8 cellular contexts compared by ENCODE assay signal in the genomic region with DNA sequence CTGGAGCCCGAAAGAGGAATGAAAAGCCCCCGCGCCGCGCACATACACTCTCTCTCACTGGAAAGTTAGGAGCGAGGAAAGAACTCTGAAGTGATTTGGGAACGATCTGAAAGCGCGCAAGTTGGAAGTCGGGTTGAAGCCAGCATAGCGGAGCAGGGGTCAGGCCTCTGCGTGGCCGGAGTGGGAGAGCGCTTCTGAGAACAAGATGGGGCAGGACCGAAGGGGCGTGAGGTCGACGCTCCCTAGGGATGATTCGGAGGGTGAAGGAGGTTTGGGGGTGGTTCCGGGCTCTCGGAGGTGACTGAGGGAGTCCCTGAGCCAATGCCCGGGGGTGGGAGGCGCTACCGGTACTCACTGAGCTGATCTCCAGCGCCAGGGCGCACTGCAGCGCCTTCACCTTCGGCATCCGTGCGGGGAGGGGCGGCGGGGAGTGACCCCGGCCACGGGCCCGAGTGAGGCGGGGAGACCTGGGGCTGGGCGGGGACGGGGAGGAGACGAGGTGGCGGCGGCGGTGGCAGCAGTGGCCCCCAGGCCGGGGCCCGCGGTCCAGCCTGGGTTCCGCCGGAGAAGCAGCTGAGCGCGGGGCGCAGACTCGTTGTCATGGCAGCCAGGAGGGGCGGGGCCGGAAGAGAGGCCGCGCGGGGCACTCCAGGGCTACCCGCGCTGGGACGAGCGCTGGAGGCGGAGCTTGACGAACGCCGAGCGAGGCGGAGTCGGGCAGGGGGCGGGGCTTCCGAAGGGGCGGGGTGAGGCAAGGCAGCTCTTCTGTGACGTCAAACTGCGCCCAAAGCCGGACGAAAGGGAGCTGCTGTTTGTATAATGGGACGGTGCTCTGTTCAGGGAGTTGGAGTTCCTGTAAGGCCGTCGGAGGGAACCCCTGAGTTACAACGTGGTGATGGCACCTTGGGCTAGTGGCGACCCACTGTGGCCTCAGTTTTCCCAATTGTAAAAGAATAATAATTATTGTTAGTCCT. TPM values are rescaled to one million over a fixed set of nuclear protein-coding genes. Genes with fewer than 3 reads are reported as not detected.
DNase-seq lines count a peak whose midpoint lies in the region; ATAC-seq and TF ChIP-seq lines count a peak whose summit lies in the region.

A gene (minus strand): TSS at position 602 of the 974 bp plus-strand sequence. CDS start 196 bp downstream, at position 406.

- TF ChIP-seq CTCF in GM12875 (IDR thresholded peaks at IDR 0.05; ENCODE audit: borderline replicate concordance, insufficient read depth, low read depth, low read length) = no peak

- peak; percentile 36 for DNase-seq in NCI-H1417 treated with DMSO at 0.1 percent for 48 hours (lab: John Stamatoyannopoulos, UW)
- DNase-seq in T-helper 22 cell (ENCODE audit: low read depth) = peak; percentile 79
- peak; percentile 98 for DNase-seq in astrocyte of the hippocampus (ENCODE audit: low read depth, low spot score)
- peak; percentile 96 to 97 for DNase-seq in hippocampal formation (lab: John Stamatoyannopoulos, UW)
- peak; percentile 98 for DNase-seq in putamen (ENCODE audit: low spot score)
- peak; percentile 98 for DNase-seq in ureter (ENCODE audit: low spot score)

- peak; percentile 99 for ATAC-seq in HG02763 (IDR thresholded peaks at IDR 0.05; ENCODE audit: unreplicated experiment)

- peak within 1 kb of the TSS; percentile 44 for H3K4me3 ChIP-seq in GM12875 (ENCODE audit: low read depth, low read length)

RNA-seq across cellular contexts. Expression of the gene that starts here (rescaled TPM):
- 42.9 TPM for total RNA-seq in ureter

Comparison
In these comparisons a context has a peak if more than half of its experiments do, and no peak if none do; other contexts are left out.
1. Peak in every context shown above with its lines: DNase-seq, ATAC-seq and H3K4me3 ChIP-seq.
2. DNase-seq: peak in every context shown above with its lines; median percentile 98 in astrocyte of the hippocampus; 98 in putamen; 98 in ureter; 96 in hippocampal formation; 79 in T-helper 22 cell; 36 in NCI-H1417 treated with DMSO at 0.1 percent for 48 hours.